Comparison of ENCODE assay signal across 22 cellular contexts in genomic region chr2:24819442-24820174, GRCh38. TPM values are rescaled to one million over a fixed set of nuclear protein-coding genes. Genes with fewer than 3 reads are reported as not detected.
DNase-seq lines count a peak whose midpoint lies in the region; ATAC-seq and TF ChIP-seq lines count a peak whose summit lies in the region.
"Had no signal": no experiment of that assay in that cellular context is flagged by ENCODE, and none has a peak within 500 bp of the region (broad histone marks: within the 10 kb centered on the region; RNA-seq: fewer than 3 reads in every experiment).

No MANE protein-coding gene starts in this region.

- WGBS in mammary epithelial cell (ENCODE audit: low coverage, missing lambda C conversion rate): 91% methylated on average over 15 of the region's 21 CpGs
- no CpG with 5 or more reads among the region's 21 CpGs for WGBS in neuronal stem cell (ENCODE audit: extremely low coverage in 2 of 2, insufficient read length in 2 of 2, insufficient replicate concordance in 1 of 2), 2 donors
- WGBS in transverse colon (ENCODE audit: low coverage in 1 of 2), 2 donors: 85 to 88% methylated on average over 2 to 21 of the region's 21 CpGs

- no peak overlapping the region for H3K9ac ChIP-seq in DND-41 (ENCODE audit: low read depth, low read length)
- H3K9ac ChIP-seq in mammary epithelial cell (ENCODE audit: insufficient read depth, low read length): no peak overlapping the region
- H3K9ac ChIP-seq in neuronal stem cell (ENCODE audit: low read depth, low read length, poor library complexity): peak overlapping the region; percentile 6
- H3K9ac ChIP-seq: GM23248 had no signal

- H2BK5ac ChIP-seq in neuronal stem cell (ENCODE audit: low read length): no peak overlapping the region

- in situ Hi-C loops in mammary epithelial cell (cut with MboI; ENCODE audit: low sequenced_read_pairs in 2 of 2): loop anchor here in 1 of 2 donors (10.0 kb wide), 1 partner anchor 405 kb away; no protein-coding TSS in a partner anchor
- in situ Hi-C loops in transverse colon (cut with MboI; ENCODE audit: low pct_ligation_motif_present in 1 of 4, low pct_unique_long_range_greater_than_20kb in 1 of 4, low sequenced_read_pairs in 3 of 4): loop anchor here in 3 of 4 donors (5.0 to 10.0 kb wide), 2 partner anchors 405 to 412 kb away; no protein-coding TSS in a partner anchor

- CTCF ChIA-PET in mammary epithelial cell (lab: Charles Lee; ENCODE audit: low non-redundant PET): no interaction called here

- no peak overlapping the region for H2BK15ac ChIP-seq in neuronal stem cell (ENCODE audit: low read length)

- no peak overlapping the region for H3K4ac ChIP-seq in neuronal stem cell (ENCODE audit: low read length)

- H3K79me2 ChIP-seq in ACC112 (ENCODE audit: control insufficient read depth, insufficient read depth, low read length, unreplicated experiment) (peaks cover 17% of the 10 kb centered on the region), DND-41 (ENCODE audit: insufficient read depth, low read length) (peaks cover 22% of the 10 kb centered on the region; the same call in 1 of the 2 replicates), mammary epithelial cell (ENCODE audit: insufficient read depth, low read length) (peaks cover 11% of the 10 kb centered on the region)

- H3K4me3 ChIP-seq in ACC112 (ENCODE audit: low read depth, low read length) (no peak overlapping the region), DND-41 (ENCODE audit: low read depth in 1 of 2, low read length in 2 of 2) (no peak overlapping the region), mammary epithelial cell (replicated peaks in 1 of 3; ENCODE audit: insufficient read depth in 1 of 3, low read depth in 2 of 3, low read length in 3 of 3) (no peak overlapping the region), neuronal stem cell (ENCODE audit: low read length in 2 of 2) (no peak overlapping the region), transverse colon (no peak overlapping the region)
- H3K4me3 ChIP-seq: cardiac muscle cell, GM23248, heart left ventricle, suprapubic skin had no signal

- DNase-seq in DND-41 (peak; percentile 4), mammary epithelial cell (no peak), neuronal stem cell (ENCODE audit: low spot score) (no peak), transverse colon (no peak), COR-L47 (lab: John Stamatoyannopoulos, UW) (no peak)
- DNase-seq in stimulated activated CD4-positive, alpha-beta T cell treated with anti-CD3 and anti-CD28 coated beads, Interleukin-15, amount 100 ng/mL, for 24 hours: no peak
- DNase-seq: activated CD4-positive, CD25-positive, alpha-beta regulatory T cell treated with anti-CD3 and anti-CD28 coated beads, Interleukin-2, amount 50 U/mL, for 72 hours; activated T-cell treated with anti-CD3 and anti-CD28 coated beads, Interleukin-2, amount 50 U/mL, for 1 hour; effector CD8-positive, alpha-beta T cell; heart left ventricle; KG1; NCI-H2107; NCI-H774; stimulated activated CD4-positive, alpha-beta T cell treated with anti-CD3 and anti-CD28 coated beads, Interleukin-2, amount 100 ng/mL, for 24 hours; T-helper 9 cell had no signal

- no peak overlapping the region for H2AK5ac ChIP-seq in neuronal stem cell (ENCODE audit: low read depth, low read length)

- TF ChIP-seq POLR2A in transverse colon (IDR thresholded peaks at IDR 0.05): no peak

- peaks cover 32% of the 10 kb centered on the region for H3K36me3 ChIP-seq in ACC112 (ENCODE audit: insufficient read depth, low read length)
- peaks cover 99% of the 10 kb centered on the region for H3K36me3 ChIP-seq in DND-41 (ENCODE audit: insufficient read depth, low read length)
- peaks cover 25% of the 10 kb centered on the region for H3K36me3 ChIP-seq in mammary epithelial cell (ENCODE audit: insufficient read depth, low read length)
- peaks cover 44 to 99% of the 10 kb centered on the region in 2 donors for H3K36me3 ChIP-seq in neuronal stem cell (replicated peaks in 1 of 2; ENCODE audit: control insufficient read depth in 2 of 2, insufficient read depth in 2 of 2, low read length in 2 of 2)
- peaks cover 0 to 8% (median 0%) of the 10 kb centered on the region in 4 donors for H3K36me3 ChIP-seq in transverse colon
- H3K36me3 ChIP-seq: cardiac muscle cell had no signal

- no peaks in the 10 kb centered on the region for H3K9me3 ChIP-seq in DND-41 (ENCODE audit: insufficient read depth, low read length, severe bottlenecking)
- no peaks in the 10 kb centered on the region for H3K9me3 ChIP-seq in mammary epithelial cell (replicated peaks; ENCODE audit: insufficient read depth, low read length)
- H3K9me3 ChIP-seq in neuronal stem cell (replicated peaks in 1 of 2; ENCODE audit: control insufficient read depth in 2 of 2, insufficient read depth in 1 of 2, low read depth in 1 of 2, low read length in 2 of 2): peaks cover 0 to 4% of the 10 kb centered on the region in 2 donors
- no peaks in the 10 kb centered on the region for H3K9me3 ChIP-seq in transverse colon
- H3K9me3 ChIP-seq: BE2C, heart left ventricle, suprapubic skin had no signal

- H4K91ac ChIP-seq in neuronal stem cell (ENCODE audit: low read depth, low read length, poor library complexity): no peak overlapping the region

- TF ChIP-seq CTCF in DND-41 (IDR thresholded peaks at IDR 0.05; ENCODE audit: borderline replicate concordance, extremely low read depth, low read length, poor library complexity, severe bottlenecking) (no peak), mammary epithelial cell (conservative IDR thresholded peaks at IDR 0.05 in 1 of 2, IDR thresholded peaks at IDR 0.05 in 1 of 2; ENCODE audit: extremely low read depth in 1 of 2, insufficient read depth in 1 of 2, low read depth in 1 of 2, low read length in 2 of 2) (no peak), transverse colon (IDR thresholded peaks at IDR 0.05) (no peak)

- H3K27me3 ChIP-seq in ACC112 (ENCODE audit: insufficient read depth, low read length) (no peaks in the 10 kb centered on the region), DND-41 (ENCODE audit: insufficient read depth, low read length, poor library complexity) (no peaks in the 10 kb centered on the region), mammary epithelial cell (ENCODE audit: insufficient read depth, low read length) (no peaks in the 10 kb centered on the region), neuronal stem cell (ENCODE audit: control insufficient read depth in 3 of 3, insufficient read depth in 3 of 3, low read depth in 1 of 3, low read length in 3 of 3) (no peaks in the 10 kb centered on the region), transverse colon (no peaks in the 10 kb centered on the region)
- H3K27me3 ChIP-seq: BE2C, cardiac muscle cell, heart left ventricle, suprapubic skin had no signal

- peak; percentile 16; the same call in 1 of the 3 replicates for ATAC-seq in DND-41 (ENCODE audit: insufficient read depth, low read depth)
- no peak for ATAC-seq in GM21786 (IDR thresholded peaks at IDR 0.05; ENCODE audit: unreplicated experiment)
- ATAC-seq: sciatic nerve had no signal

- H4K8ac ChIP-seq in neuronal stem cell (ENCODE audit: low read depth, low read length): no peak overlapping the region

- intact Hi-C loops in mammary epithelial cell (cut with micrococcal nuclease) (no loop called here), transverse colon (cut with DNase I; ENCODE audit: low total_unique reads) (no loop called here)

- H3K23ac ChIP-seq in neuronal stem cell (ENCODE audit: low read depth, low read length, poor library complexity): no peak overlapping the region

- peaks cover 31% of the 10 kb centered on the region for H4K20me1 ChIP-seq in DND-41 (ENCODE audit: insufficient read depth, low read length)
- H4K20me1 ChIP-seq in mammary epithelial cell (ENCODE audit: insufficient read depth, low read length): no peaks in the 10 kb centered on the region

- TF ChIP-seq EP300 in transverse colon (IDR thresholded peaks at IDR 0.05; ENCODE audit: low read depth): no peak

- H3K4me1 ChIP-seq in ACC112 (ENCODE audit: control insufficient read depth, insufficient read depth, low read length, unreplicated experiment) (peaks cover 28% of the 10 kb centered on the region), DND-41 (ENCODE audit: insufficient read depth, low read length) (no peaks in the 10 kb centered on the region), mammary epithelial cell (ENCODE audit: insufficient read depth, low read length) (no peaks in the 10 kb centered on the region), neuronal stem cell (ENCODE audit: control insufficient read depth in 2 of 2, insufficient read depth in 1 of 2, low read depth in 1 of 2, low read length in 2 of 2) (peaks cover 14 to 19% of the 10 kb centered on the region in 2 donors), transverse colon (no peaks in the 10 kb centered on the region)
- H3K4me1 ChIP-seq: BE2C, suprapubic skin had no signal

- no peak overlapping the region for H2BK120ac ChIP-seq in neuronal stem cell (ENCODE audit: low read depth, low read length)

- TSS peak; percentile 68 for BruUV-seq in mammary epithelial cell (replicated peaks; lab: Mats Ljungman, UMichigan)

- H3K79me1 ChIP-seq in neuronal stem cell (ENCODE audit: low read depth, low read length): peaks cover 7% of the 10 kb centered on the region

- no peak overlapping the region for H3K14ac ChIP-seq in neuronal stem cell (ENCODE audit: low read length)

- H2AFZ ChIP-seq in ACC112 (ENCODE audit: low read length, unreplicated experiment): no peak overlapping the region
- no peak overlapping the region for H2AFZ ChIP-seq in DND-41 (ENCODE audit: low read depth, low read length)
- no peak overlapping the region for H2AFZ ChIP-seq in mammary epithelial cell (ENCODE audit: low read depth, low read length)
- H2AFZ ChIP-seq in neuronal stem cell (ENCODE audit: low read length): no peak overlapping the region
- H2AFZ ChIP-seq: GM23248 had no signal

- H3K27ac ChIP-seq in ACC112 (ENCODE audit: low read depth, low read length) (peak overlapping the region; percentile 80), DND-41 (ENCODE audit: low read length) (no peak overlapping the region), mammary epithelial cell (ENCODE audit: insufficient read depth, low read depth, low read length) (no peak overlapping the region), neuronal stem cell (replicated peaks; ENCODE audit: low read length) (no peak overlapping the region), transverse colon (no peak overlapping the region)
- H3K27ac ChIP-seq: cardiac muscle cell, GM23248, heart left ventricle, suprapubic skin had no signal

- no peak overlapping the region for H3K18ac ChIP-seq in neuronal stem cell (ENCODE audit: low read length)

- dilution Hi-C loops in mammary epithelial cell (cut with HindIII; ENCODE audit: low sequenced_read_pairs): no loop called here

- H3K4me2 ChIP-seq in DND-41 (ENCODE audit: insufficient read depth, low read length) (no peak overlapping the region), mammary epithelial cell (ENCODE audit: insufficient read depth, low read depth, low read length) (no peak overlapping the region), neuronal stem cell (ENCODE audit: insufficient read depth, low read length, poor library complexity, severe bottlenecking) (no peak overlapping the region)

- no peak overlapping the region for H2BK12ac ChIP-seq in neuronal stem cell (ENCODE audit: low read length)

RNA-seq across cellular contexts. Expression of gene CENPO, which starts 26.4 kb away (rescaled TPM):
- total RNA-seq in mammary epithelial cell (10 to 100 TPM in 1 of 2 donors, 1 to 10 TPM in 1; 7.2 to 27.7 TPM), transverse colon (10 to 100 TPM in 2 of 4 donors, 1 to 10 TPM in 2; 6.0 to 13.8 (median 9.6) TPM)
- polyA plus RNA-seq in mammary epithelial cell: 24.4 TPM
- polyA minus RNA-seq in mammary epithelial cell: 31.6 TPM
- polyA plus RNA-seq in neuronal stem cell (2013, experiment 1 of 2): 28.0 TPM
- polyA plus RNA-seq in neuronal stem cell (2013, experiment 2 of 2): 29.6 TPM

RNA-seq across cellular contexts. Expression of gene PTRHD1, which starts 26.4 kb away (rescaled TPM):
- total RNA-seq in mammary epithelial cell (10 to 100 TPM; 14.8 to 28.3 TPM), transverse colon (10 to 100 TPM; 30.6 to 50.9 (median 40.5) TPM)
- polyA plus RNA-seq in mammary epithelial cell: 30.3 TPM
- polyA minus RNA-seq in mammary epithelial cell: 4.1 TPM
- 95.1 TPM for polyA plus RNA-seq in neuronal stem cell (2013, experiment 1 of 2)
- polyA plus RNA-seq in neuronal stem cell (2013, experiment 2 of 2): 94.6 TPM
